8 cellular contexts compared by ENCODE assay signal in the genomic region with DNA sequence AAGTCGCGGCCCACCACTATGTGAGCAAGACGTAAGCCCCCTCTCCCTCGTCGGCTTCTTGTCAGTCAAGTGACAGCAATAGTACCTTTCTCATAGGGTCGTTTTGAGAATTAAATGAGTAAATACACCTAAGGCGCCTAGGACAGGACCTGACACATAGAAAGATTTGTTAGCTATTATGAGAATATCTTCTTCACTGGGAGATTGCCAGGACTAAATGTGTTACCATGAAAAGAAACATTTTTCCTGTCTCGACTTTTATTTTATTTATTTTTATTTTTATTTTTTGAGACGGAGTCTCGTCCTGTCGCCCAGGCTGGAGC.
DNase-seq lines count a peak whose midpoint lies in the region; ATAC-seq and TF ChIP-seq lines count a peak whose summit lies in the region.

No MANE protein-coding gene starts in this region.

- no peak for TF ChIP-seq CTCF in fibroblast of mammary gland (conservative IDR thresholded peaks at IDR 0.05; ENCODE audit: control insufficient read depth, insufficient read depth, low read depth, low read length)

- H3K9me3 ChIP-seq in SK-N-MC (ENCODE audit: low read depth, low read length): no peaks in the 10 kb centered on the region

- H3K36me3 ChIP-seq in SK-N-MC (ENCODE audit: insufficient read depth, low read length) (peaks cover 8% of the 10 kb centered on the region), rectal smooth muscle tissue (ENCODE audit: control insufficient read depth, insufficient read depth, low read length) (peaks cover 10% of the 10 kb centered on the region)

- H3K4me3 ChIP-seq in GM08714 (ENCODE audit: low read length): peak overlapping the region; percentile 89
- H3K4me3 ChIP-seq in SK-N-MC: peak overlapping the region; percentile 81
- peak overlapping the region; percentile 94 for H3K4me3 ChIP-seq in fibroblast of mammary gland (ENCODE audit: control insufficient read depth, low read depth, low read length)
- peak overlapping the region; percentile 95 for H3K4me3 ChIP-seq in rectal smooth muscle tissue (ENCODE audit: low read length)

- peak overlapping the region; percentile 94 for H3K27ac ChIP-seq in SK-N-MC
- peak overlapping the region; percentile 98 for H3K27ac ChIP-seq in rectal smooth muscle tissue (ENCODE audit: low read depth, low read length)

- peak overlapping the region; percentile 92 for H3K9ac ChIP-seq in SK-N-MC (ENCODE audit: insufficient read length)
- H3K9ac ChIP-seq in rectal smooth muscle tissue (ENCODE audit: low read length): peak overlapping the region; percentile 99

- ATAC-seq in HG02870 (IDR thresholded peaks at IDR 0.05; ENCODE audit: unreplicated experiment): no peak

- no peaks in the 10 kb centered on the region for H3K27me3 ChIP-seq in rectal smooth muscle tissue (ENCODE audit: control insufficient read depth, insufficient read depth, low read length)

- no peak for DNase-seq in SK-N-MC (ENCODE audit: low read depth, low spot score)
- no peak for DNase-seq in fibroblast of mammary gland (ENCODE audit: low read depth)
- no peak for DNase-seq in central memory CD4-positive, alpha-beta T cell
- no peak for DNase-seq in hepatic stellate cell (ENCODE audit: low spot score)
- no peak for DNase-seq in kidney glomerular epithelial cell (lab: John Stamatoyannopoulos, UW)

- peaks cover 11% of the 10 kb centered on the region for H3K4me1 ChIP-seq in rectal smooth muscle tissue (ENCODE audit: control insufficient read depth, insufficient read depth, low read length)
